Comparison of ENCODE assay signal across 18 cellular contexts in genomic region chr16:47323241-47323640, GRCh38.
"Had no signal": no experiment of that assay in that cellular context is flagged by ENCODE, and none has a peak within 500 bp of the region (broad histone marks: within the 10 kb centered on the region; RNA-seq: fewer than 3 reads in every experiment).

No MANE protein-coding gene starts in this region.

- DNase-seq: activated CD4-positive, alpha-beta T cell treated with anti-CD3 and anti-CD28 coated beads, Interleukin-2, amount 50 U/mL, for 1 hour; activated naive CD4-positive, alpha-beta T cell treated with Interleukin-2 at 50 U/mL for 16 hours; anterior cingulate cortex; dorsolateral prefrontal cortex; erythroblast; kidney glomerular epithelial cell; mesenchymal stem cell; nucleus accumbens; posterior cingulate gyrus; retina; stimulated activated CD4-positive, alpha-beta T cell treated with anti-CD3 and anti-CD28 coated beads, Interleukin-15, amount 100 ng/mL, for 24 hours; stimulated activated CD4-positive, alpha-beta T cell treated with anti-CD3 and anti-CD28 coated beads, Interleukin-4, amount 100 ng/mL, for 1 hour; stimulated activated naive CD4-positive, alpha-beta T cell; tibial artery; uterus had no signal

- H3K27me3 ChIP-seq: dorsolateral prefrontal cortex, hepatocyte, tibial artery, uterus had no signal

- H3K4me2 ChIP-seq: hepatocyte had no signal

- H3K4me1 ChIP-seq: uterus had no signal

- H3K4me3 ChIP-seq: dorsolateral prefrontal cortex, hepatocyte, tibial artery, uterus had no signal

- H3K9me3 ChIP-seq: tibial artery, uterus had no signal

- H3K4me3 Mint-ChIP-seq: activated T-helper 17 cell treated with anti-CD3 and anti-CD28 coated beads, Interleukin-2, amount 50 U/mL, for 72 hours; natural killer cell treated with Interleukin-12 subunit alpha and Interleukin-12 subunit beta and Interleukin-15 and Interleukin-18, amount 100 ng/mL, for 72 hours had no signal

- H3K4me1 Mint-ChIP-seq: activated T-helper 17 cell treated with anti-CD3 and anti-CD28 coated beads, Interleukin-2, amount 50 U/mL, for 72 hours had no signal

- H3K27me3 Mint-ChIP-seq: activated T-helper 17 cell treated with anti-CD3 and anti-CD28 coated beads, Interleukin-2, amount 50 U/mL, for 72 hours; natural killer cell treated with Interleukin-12 subunit alpha and Interleukin-12 subunit beta and Interleukin-15 and Interleukin-18, amount 100 ng/mL, for 72 hours had no signal

- H3K79me2 ChIP-seq: hepatocyte had no signal

- H3K27ac ChIP-seq: dorsolateral prefrontal cortex, hepatocyte, tibial artery, uterus had no signal

- H2AFZ ChIP-seq: hepatocyte had no signal

- H3K36me3 ChIP-seq: tibial artery, uterus had no signal

- ATAC-seq: activated T-helper 17 cell treated with anti-CD3 and anti-CD28 coated beads, Interleukin-2, amount 50 U/mL, for 72 hours; natural killer cell treated with Interleukin-12 subunit alpha and Interleukin-12 subunit beta and Interleukin-15 and Interleukin-18, amount 100 ng/mL, for 72 hours had no signal

- H3K27ac Mint-ChIP-seq: activated T-helper 17 cell treated with anti-CD3 and anti-CD28 coated beads, Interleukin-2, amount 50 U/mL, for 72 hours; natural killer cell treated with Interleukin-12 subunit alpha and Interleukin-12 subunit beta and Interleukin-15 and Interleukin-18, amount 100 ng/mL, for 72 hours had no signal

- H3K9me3 Mint-ChIP-seq: activated T-helper 17 cell treated with anti-CD3 and anti-CD28 coated beads, Interleukin-2, amount 50 U/mL, for 72 hours had no signal
